18 cellular contexts compared by ENCODE assay signal in genomic region chr3:101758224-101758623, GRCh38. TPM values are rescaled to one million over a fixed set of nuclear protein-coding genes. Genes with fewer than 3 reads are reported as not detected.
DNase-seq lines count a peak whose midpoint lies in the region; ATAC-seq, FAIRE-seq and TF ChIP-seq lines count a peak whose summit lies in the region.
"Had no signal": no experiment of that assay in that cellular context is flagged by ENCODE, and none has a peak within 500 bp of the region (broad histone marks: within the 10 kb centered on the region; RNA-seq: fewer than 3 reads in every experiment).

No MANE protein-coding gene starts in this region.

- intact Hi-C loops in head of caudate nucleus (cut with DNase I) (no loop called here), mucosa of descending colon (cut with DNase I, micrococcal nuclease) (no loop called here)

- H3K4me1 ChIP-seq in neutrophil (ENCODE audit: control insufficient read depth in 1 of 2, insufficient read depth in 1 of 2, low read depth in 1 of 2, low read length in 1 of 2) (peaks cover 29 to 36% of the 10 kb centered on the region in 2 experiments), mucosa of descending colon (ENCODE audit: low read depth) (no peaks in the 10 kb centered on the region)

- TF ChIP-seq POLR2A in GM12891 (IDR thresholded peaks at IDR 0.05; ENCODE audit: low read depth, low read length), result no peak

- H3K27ac ChIP-seq in neutrophil, result peak overlapping the region; percentile 69
- H3K27ac ChIP-seq: GM23248 had no signal

- ATAC-seq in mucosa of descending colon, result no peak
- ATAC-seq: HCT116 had no signal

- H3K36me3 ChIP-seq in neutrophil (peaks cover 19% of the 10 kb centered on the region), mucosa of descending colon (ENCODE audit: low read depth) (no peaks in the 10 kb centered on the region)

- no peak for DNase-seq in GM12891 (ENCODE audit: insufficient read length, low spot score)
- peak; percentile 7 for DNase-seq in amniotic epithelial cell (ENCODE audit: low read depth)
- peak in 22 of 42 donors; percentile 11 to 74 (median 32) for DNase-seq in head of caudate nucleus
- DNase-seq in NCI-H510A (lab: John Stamatoyannopoulos, UW), result no peak
- no peak for DNase-seq in mucosa of descending colon
- DNase-seq in GM19239 (ENCODE audit: insufficient read length, low spot score), result no peak
- no peak for DNase-seq in HK-2 (ENCODE audit: unreplicated experiment)
- DNase-seq: ACHN, AML-193, Calu3, DMS53, GM23248, KBM-7, NCI-H1092, NCI-H2081 treated with DMSO at 0.1 percent for 48 hours, NCI-H510A treated with DMSO at 0.1 percent for 48 hours had no signal

- TF ChIP-seq CTCF in neutrophil (IDR thresholded peaks at IDR 0.05), result no peak
- no peak for TF ChIP-seq CTCF in mucosa of descending colon (IDR thresholded peaks at IDR 0.05)

- no peaks in the 10 kb centered on the region for H3K9me3 ChIP-seq in neutrophil
- H3K9me3 ChIP-seq in mucosa of descending colon, result no peaks in the 10 kb centered on the region

- no peaks in the 10 kb centered on the region for H3K27me3 ChIP-seq in neutrophil

- H3K4me3 ChIP-seq in neutrophil (ENCODE audit: low read depth in 1 of 2, low read length in 1 of 2) (no peak overlapping the region), mucosa of descending colon (no peak overlapping the region)
- H3K4me3 ChIP-seq: GM23248 had no signal

- FAIRE-seq in GM12891 (lab: Jason Lieb, UNC), result peak; percentile 48
- no peak for FAIRE-seq in GM19239 (lab: Jason Lieb, UNC)

TF ChIP-seq in GM12891, 5 proteins besides CTCF, POLR2A, EP300 and RAD21:
- no peak for TF ChIP-seq SPI1 (IDR thresholded peaks at IDR 0.05; ENCODE audit: low read depth, low read length)
- TF ChIP-seq POLR2AphosphoS5 (IDR thresholded peaks at IDR 0.05; ENCODE audit: low read depth, low read length), result no peak
- no peak for TF ChIP-seq PAX5 (IDR thresholded peaks at IDR 0.05; ENCODE audit: insufficient read depth, low read length, severe bottlenecking)
- no peak for TF ChIP-seq TAF1 (IDR thresholded peaks at IDR 0.05; ENCODE audit: low read depth, low read length)
- no peak for TF ChIP-seq POU2F2 (IDR thresholded peaks at IDR 0.05; ENCODE audit: low read depth, low read length)
TF ChIP-seq in GM12891: peak in this region for 0.

RNA-seq across cellular contexts. Expression of gene NXPE3, which starts 20.8 kb away (rescaled TPM):
- polyA plus RNA-seq in GM12891 (2012; ENCODE audit: low read depth, missing spikeins), result 2.8 TPM
- total RNA-seq in mucosa of descending colon, result 10 to 100 TPM in 1 of 3 donors, 1 to 10 TPM in 2; 1.7 to 15.1 (median 3.8) TPM

RNA-seq across cellular contexts. Expression of gene CEP97, which starts 33.8 kb away (rescaled TPM):
- 3.2 TPM for polyA plus RNA-seq in GM12891 (2012; ENCODE audit: low read depth, missing spikeins)
- 10 to 100 TPM in 1 of 3 donors, 1 to 10 TPM in 2; 4.2 to 10.2 (median 4.3) TPM for total RNA-seq in mucosa of descending colon

Comparison
In these comparisons a context has a peak if more than half of its experiments do, and no peak if none do; other contexts are left out.
1. DNase-seq: peak in amniotic epithelial cell (single experiment) and head of caudate nucleus (22 of 42); none in GM12891 (single experiment), NCI-H510A (single experiment), mucosa of descending colon (0 of 3), GM19239 (single experiment) and HK-2 (single experiment).